Comparison of ENCODE assay signal across 1 cellular context in genomic region chr7:17617857-17618651, GRCh38.
TF ChIP-seq lines count a peak whose summit lies in the region.

No MANE protein-coding gene starts in this region.

TF ChIP-seq in liver, 16 proteins besides CTCF, POLR2A, EP300 and RAD21 (continued from another document):
- TF ChIP-seq MAX (IDR thresholded peaks at IDR 0.05): no peak
- TF ChIP-seq YY1 (IDR thresholded peaks at IDR 0.05): no peak
- no peak for TF ChIP-seq HNF4A (conservative IDR thresholded peaks at IDR 0.05)
- TF ChIP-seq, protein P1, sequence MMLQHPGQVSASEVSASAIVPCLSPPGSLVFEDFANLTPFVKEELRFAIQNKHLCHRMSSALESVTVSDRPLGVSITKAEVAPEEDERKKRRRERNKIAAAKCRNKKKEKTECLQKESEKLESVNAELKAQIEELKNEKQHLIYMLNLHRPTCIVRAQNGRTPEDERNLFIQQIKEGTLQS (IDR thresholded peaks at IDR 0.05): no peak
- TF ChIP-seq REST (IDR thresholded peaks at IDR 0.05): no peak
- TF ChIP-seq NR2F2 (IDR thresholded peaks at IDR 0.05): no peak
- no peak for TF ChIP-seq EGR1 (IDR thresholded peaks at IDR 0.05; ENCODE audit: low read depth in 2 of 2)
- TF ChIP-seq JUND (IDR thresholded peaks at IDR 0.05): no peak
- TF ChIP-seq FOXA2 (IDR thresholded peaks at IDR 0.05): no peak
- TF ChIP-seq GABPA (IDR thresholded peaks at IDR 0.05 in 1 of 2, conservative IDR thresholded peaks at IDR 0.05 in 1 of 2): no peak
- TF ChIP-seq HNF4G (IDR thresholded peaks at IDR 0.05): no peak
- no peak for TF ChIP-seq TAF1 (conservative IDR thresholded peaks at IDR 0.05)
- TF ChIP-seq RXRA (IDR thresholded peaks at IDR 0.05): no peak
